In the genomic region with DNA sequence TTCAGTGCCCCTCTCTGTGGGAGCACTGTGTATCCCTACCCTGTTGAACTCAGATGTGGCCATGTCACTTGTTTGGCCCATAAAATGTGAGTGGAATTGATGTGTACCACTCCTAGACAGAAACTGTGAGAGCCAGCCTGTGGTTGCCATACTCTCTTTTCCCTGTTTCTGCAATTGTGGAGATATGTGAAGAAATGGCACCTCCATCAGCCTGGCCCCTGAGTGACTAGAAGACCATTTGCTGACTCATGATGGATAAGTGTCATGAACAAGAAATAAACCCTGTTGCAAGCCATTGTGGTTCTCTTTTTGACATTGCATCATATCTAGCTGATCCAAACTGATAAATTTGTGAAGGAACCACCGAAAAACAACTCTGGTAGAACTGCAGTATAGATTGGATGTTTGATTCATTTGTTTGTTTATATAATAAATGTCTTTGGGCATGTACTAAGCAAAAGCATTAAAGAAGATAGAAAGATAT, we compare ENCODE assay signal across 1 cellular context.
TF ChIP-seq lines count a peak whose summit lies in the region.

No MANE protein-coding gene starts in this region.

TF ChIP-seq in K562, 482 proteins besides CTCF, POLR2A, EP300 and RAD21 (continued from another document and continues in another):
- no peak for TF ChIP-seq ZMIZ1 (IDR thresholded peaks at IDR 0.05; ENCODE audit: low read depth in 2 of 2, low read length in 2 of 2)
- peak; percentile 80 for TF ChIP-seq DPF2 (IDR thresholded peaks at IDR 0.05)
- TF ChIP-seq ZNF778 (CRISPR knock-in tag; IDR thresholded peaks at IDR 0.05): no peak
- no peak for TF ChIP-seq ZNF668 (CRISPR knock-in tag; IDR thresholded peaks at IDR 0.05)
- TF ChIP-seq ZNF79 (CRISPR knock-in tag; IDR thresholded peaks at IDR 0.05; ENCODE audit: low read depth): 0 out of 2 replicates have a peak, but pooled peaks have one; percentile 35
- no peak for TF ChIP-seq FOXA1 (IDR thresholded peaks at IDR 0.05; ENCODE audit: borderline replicate concordance)
- no peak for TF ChIP-seq NUFIP1 (IDR thresholded peaks at IDR 0.05; ENCODE audit: partially characterized antibody)
- no peak for TF ChIP-seq ZBTB34 (CRISPR knock-in tag; IDR thresholded peaks at IDR 0.05)
- TF ChIP-seq KHSRP (IDR thresholded peaks at IDR 0.05): no peak
- TF ChIP-seq POLR3A (IDR thresholded peaks at IDR 0.05; ENCODE audit: borderline replicate concordance, extremely low read depth, insufficient read depth, insufficient read length): no peak
- TF ChIP-seq TCF3 (CRISPR knock-in tag; IDR thresholded peaks at IDR 0.05): peak; percentile 35; the same call in 1 of the 2 replicates
- no peak for TF ChIP-seq DDX20 (tag; IDR thresholded peaks at IDR 0.05; ENCODE audit: low read depth)
- peak; percentile 81; the same call in 1 of the 2 replicates for TF ChIP-seq EHMT2 (IDR thresholded peaks at IDR 0.05)
- peak; percentile 91 for TF ChIP-seq JUN (IDR thresholded peaks at IDR 0.05; ENCODE audit: borderline replicate concordance, low read depth, low read length)
- TF ChIP-seq JUN (CRISPR knock-in tag; IDR thresholded peaks at IDR 0.05; ENCODE audit: borderline replicate concordance): peak; percentile 46; the same call in 1 of the 2 replicates
- TF ChIP-seq U2AF2 (optimal IDR thresholded peaks at IDR 0.05; ENCODE audit: low read depth, low read length): no peak
- TF ChIP-seq NR2F6 (CRISPR knock-in tag; IDR thresholded peaks at IDR 0.05): no peak
- no peak for TF ChIP-seq RBM25 (IDR thresholded peaks at IDR 0.05; ENCODE audit: low read depth, low read length, severe bottlenecking)
- TF ChIP-seq ZNF436 (CRISPR knock-in tag; IDR thresholded peaks at IDR 0.05): no peak
- peak; percentile 80 for TF ChIP-seq ZNF24 (IDR thresholded peaks at IDR 0.05)
- TF ChIP-seq, protein P1, sequence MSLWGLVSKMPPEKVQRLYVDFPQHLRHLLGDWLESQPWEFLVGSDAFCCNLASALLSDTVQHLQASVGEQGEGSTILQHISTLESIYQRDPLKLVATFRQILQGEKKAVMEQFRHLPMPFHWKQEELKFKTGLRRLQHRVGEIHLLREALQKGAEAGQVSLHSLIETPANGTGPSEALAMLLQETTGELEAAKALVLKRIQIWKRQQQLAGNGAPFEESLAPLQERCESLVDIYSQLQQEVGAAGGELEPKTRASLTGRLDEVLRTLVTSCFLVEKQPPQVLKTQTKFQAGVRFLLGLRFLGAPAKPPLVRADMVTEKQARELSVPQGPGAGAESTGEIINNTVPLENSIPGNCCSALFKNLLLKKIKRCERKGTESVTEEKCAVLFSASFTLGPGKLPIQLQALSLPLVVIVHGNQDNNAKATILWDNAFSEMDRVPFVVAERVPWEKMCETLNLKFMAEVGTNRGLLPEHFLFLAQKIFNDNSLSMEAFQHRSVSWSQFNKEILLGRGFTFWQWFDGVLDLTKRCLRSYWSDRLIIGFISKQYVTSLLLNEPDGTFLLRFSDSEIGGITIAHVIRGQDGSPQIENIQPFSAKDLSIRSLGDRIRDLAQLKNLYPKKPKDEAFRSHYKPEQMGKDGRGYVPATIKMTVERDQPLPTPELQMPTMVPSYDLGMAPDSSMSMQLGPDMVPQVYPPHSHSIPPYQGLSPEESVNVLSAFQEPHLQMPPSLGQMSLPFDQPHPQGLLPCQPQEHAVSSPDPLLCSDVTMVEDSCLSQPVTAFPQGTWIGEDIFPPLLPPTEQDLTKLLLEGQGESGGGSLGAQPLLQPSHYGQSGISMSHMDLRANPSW (CRISPR knock-in tag; IDR thresholded peaks at IDR 0.05): no peak
- TF ChIP-seq ZNF445 (CRISPR knock-in tag; IDR thresholded peaks at IDR 0.05; ENCODE audit: low read depth): no peak
- TF ChIP-seq, protein P2, sequence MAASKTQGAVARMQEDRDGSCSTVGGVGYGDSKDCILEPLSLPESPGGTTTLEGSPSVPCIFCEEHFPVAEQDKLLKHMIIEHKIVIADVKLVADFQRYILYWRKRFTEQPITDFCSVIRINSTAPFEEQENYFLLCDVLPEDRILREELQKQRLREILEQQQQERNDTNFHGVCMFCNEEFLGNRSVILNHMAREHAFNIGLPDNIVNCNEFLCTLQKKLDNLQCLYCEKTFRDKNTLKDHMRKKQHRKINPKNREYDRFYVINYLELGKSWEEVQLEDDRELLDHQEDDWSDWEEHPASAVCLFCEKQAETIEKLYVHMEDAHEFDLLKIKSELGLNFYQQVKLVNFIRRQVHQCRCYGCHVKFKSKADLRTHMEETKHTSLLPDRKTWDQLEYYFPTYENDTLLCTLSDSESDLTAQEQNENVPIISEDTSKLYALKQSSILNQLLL (CRISPR knock-in tag; IDR thresholded peaks at IDR 0.05; ENCODE audit: borderline replicate concordance): no peak
- no peak for TF ChIP-seq SIRT6 (IDR thresholded peaks at IDR 0.05; ENCODE audit: low read depth, low read length)
- no peak for TF ChIP-seq SREBF1 (IDR thresholded peaks at IDR 0.05; ENCODE audit: borderline replicate concordance, low read depth, low read length)
- TF ChIP-seq RBM17 (IDR thresholded peaks at IDR 0.05; ENCODE audit: borderline replicate concordance, low read depth, low read length): no peak
- TF ChIP-seq RERE (CRISPR knock-in tag; IDR thresholded peaks at IDR 0.05; ENCODE audit: borderline replicate concordance): no peak
- no peak for TF ChIP-seq ZBTB49 (CRISPR knock-in tag; IDR thresholded peaks at IDR 0.05; ENCODE audit: borderline replicate concordance)
- TF ChIP-seq XRCC5 (IDR thresholded peaks at IDR 0.05; ENCODE audit: low read depth, low read length): no peak
- no peak for TF ChIP-seq MCM5 (IDR thresholded peaks at IDR 0.05; ENCODE audit: low read depth)
- no peak for TF ChIP-seq OTX1 (CRISPR knock-in tag; IDR thresholded peaks at IDR 0.05)
- no peak for TF ChIP-seq ZKSCAN3 (CRISPR knock-in tag; IDR thresholded peaks at IDR 0.05)
- TF ChIP-seq EZH2 (IDR thresholded peaks at IDR 0.05; ENCODE audit: borderline replicate concordance, low read depth, low read length): no peak
- no peak for TF ChIP-seq ZNF274 (IDR thresholded peaks at IDR 0.05; ENCODE audit: borderline replicate concordance, low read depth, low read length)
- TF ChIP-seq SRSF7 (optimal IDR thresholded peaks at IDR 0.05; ENCODE audit: low read depth, low read length): no peak
- TF ChIP-seq ZNF121 (CRISPR knock-in tag; conservative IDR thresholded peaks at IDR 0.05): no peak
- TF ChIP-seq SMAD1 (IDR thresholded peaks at IDR 0.05; ENCODE audit: low read depth, low read length, partially characterized antibody): no peak
- no peak for TF ChIP-seq SAP30 (IDR thresholded peaks at IDR 0.05; ENCODE audit: borderline replicate concordance, insufficient read depth, low read depth, low read length, poor library complexity, severe bottlenecking)
- TF ChIP-seq HDAC6 (IDR thresholded peaks at IDR 0.05; ENCODE audit: low read depth, low read length): no peak
- no peak; the same call in 1 of the 2 replicates for TF ChIP-seq ESRRA (IDR thresholded peaks at IDR 0.05; ENCODE audit: borderline replicate concordance, low read depth)
- no peak for TF ChIP-seq SRSF9 (IDR thresholded peaks at IDR 0.05; ENCODE audit: borderline replicate concordance, low read depth, low read length)
- no peak for TF ChIP-seq MCM2 (IDR thresholded peaks at IDR 0.05; ENCODE audit: low read depth)
- TF ChIP-seq TBL1XR1 (IDR thresholded peaks at IDR 0.05; ENCODE audit: low read length in 2 of 2): no peak
- no peak for TF ChIP-seq ZNF75A (CRISPR knock-in tag; IDR thresholded peaks at IDR 0.05)
- TF ChIP-seq RNF2 (IDR thresholded peaks at IDR 0.05): peak; percentile 69; the same call in 1 of the 2 replicates
- no peak for TF ChIP-seq MAX (CRISPR knock-in tag; IDR thresholded peaks at IDR 0.05)
- no peak for TF ChIP-seq CCNT2 (IDR thresholded peaks at IDR 0.05; ENCODE audit: borderline replicate concordance, extremely low read depth, insufficient read length, low read depth, low read length)
- TF ChIP-seq, protein P3, sequence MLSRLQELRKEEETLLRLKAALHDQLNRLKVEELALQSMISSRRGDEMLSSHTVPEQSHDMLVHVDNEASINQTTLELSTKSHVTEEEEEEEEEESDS (CRISPR knock-in tag; IDR thresholded peaks at IDR 0.05): no peak
- peak; percentile 33; the same call in 1 of the 2 replicates for TF ChIP-seq MYC (IDR thresholded peaks at IDR 0.05; ENCODE audit: low read depth, low read length)
- TF ChIP-seq MYC (CRISPR knock-in tag; IDR thresholded peaks at IDR 0.05; ENCODE audit: borderline replicate concordance, low read depth): no peak
- no peak for TF ChIP-seq SRF (CRISPR knock-in tag; IDR thresholded peaks at IDR 0.05)
- TF ChIP-seq ZNF583 (CRISPR knock-in tag; IDR thresholded peaks at IDR 0.05): no peak
